1 cellular context compared by ENCODE assay signal in genomic region chr1:147242449-147243227, GRCh38.
TF ChIP-seq lines count a peak whose summit lies in the region.

Gene CHD1L, plus strand, starts transcription at chr1:147242684. Its CDS starts 20 bp downstream, at chr1:147242704.

TF ChIP-seq in GM12878, 131 proteins besides CTCF, POLR2A, EP300 and RAD21 (continued from another document and continues in another):
- TF ChIP-seq HDAC2 (IDR thresholded peaks at IDR 0.05): peak; percentile 29; the same call in 1 of the 2 replicates
- TF ChIP-seq SIN3A (IDR thresholded peaks at IDR 0.05; ENCODE audit: low read depth, low read length): peak; percentile 84
- TF ChIP-seq TCF3 (IDR thresholded peaks at IDR 0.05; ENCODE audit: borderline replicate concordance, insufficient read depth, low read depth, low read length): 0 out of 2 replicates have a peak, but pooled peaks have one; percentile 12
- TF ChIP-seq RAD51 (IDR thresholded peaks at IDR 0.05): no peak
- TF ChIP-seq TARDBP (IDR thresholded peaks at IDR 0.05; ENCODE audit: borderline replicate concordance): no peak
- TF ChIP-seq RBBP5 (conservative IDR thresholded peaks at IDR 0.05): no peak
- TF ChIP-seq TCF12 (IDR thresholded peaks at IDR 0.05; ENCODE audit: low read depth, low read length): 0 out of 2 replicates have a peak, but pooled peaks have one; percentile 48
- TF ChIP-seq CUX1 (IDR thresholded peaks at IDR 0.05; ENCODE audit: insufficient replicate concordance, low read depth, low read length): no peak
- no peak for TF ChIP-seq ZNF384 (IDR thresholded peaks at IDR 0.05; ENCODE audit: borderline replicate concordance, low read depth, low read length)
- TF ChIP-seq CHD2 (IDR thresholded peaks at IDR 0.05; ENCODE audit: borderline replicate concordance, low read depth, low read length): peak; percentile 68
- peak; percentile 6; the same call in 1 of the 2 replicates for TF ChIP-seq ZSCAN29 (IDR thresholded peaks at IDR 0.05)
- TF ChIP-seq HDGF (IDR thresholded peaks at IDR 0.05): no peak
- TF ChIP-seq TAF1 (IDR thresholded peaks at IDR 0.05; ENCODE audit: borderline replicate concordance, low read depth, low read length): peak; percentile 39; the same call in 1 of the 2 replicates
- TF ChIP-seq SREBF1 (IDR thresholded peaks at IDR 0.05; ENCODE audit: low read length): no peak
- no peak for TF ChIP-seq ATF7 (IDR thresholded peaks at IDR 0.05; ENCODE audit: low read depth)
- no peak for TF ChIP-seq ZBTB4 (CRISPR knock-in tag; IDR thresholded peaks at IDR 0.05)
- TF ChIP-seq, protein P1, sequence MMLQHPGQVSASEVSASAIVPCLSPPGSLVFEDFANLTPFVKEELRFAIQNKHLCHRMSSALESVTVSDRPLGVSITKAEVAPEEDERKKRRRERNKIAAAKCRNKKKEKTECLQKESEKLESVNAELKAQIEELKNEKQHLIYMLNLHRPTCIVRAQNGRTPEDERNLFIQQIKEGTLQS (IDR thresholded peaks at IDR 0.05; ENCODE audit: borderline replicate concordance, extremely low read depth, low read depth, low read length): no peak
- TF ChIP-seq LARP7 (IDR thresholded peaks at IDR 0.05): peak; percentile 81
- TF ChIP-seq GATAD2B (conservative IDR thresholded peaks at IDR 0.05; ENCODE audit: low read depth): peak; percentile 93
- TF ChIP-seq RCOR1 (conservative IDR thresholded peaks at IDR 0.05; ENCODE audit: low read depth, low read length): no peak
- TF ChIP-seq, protein P2, sequence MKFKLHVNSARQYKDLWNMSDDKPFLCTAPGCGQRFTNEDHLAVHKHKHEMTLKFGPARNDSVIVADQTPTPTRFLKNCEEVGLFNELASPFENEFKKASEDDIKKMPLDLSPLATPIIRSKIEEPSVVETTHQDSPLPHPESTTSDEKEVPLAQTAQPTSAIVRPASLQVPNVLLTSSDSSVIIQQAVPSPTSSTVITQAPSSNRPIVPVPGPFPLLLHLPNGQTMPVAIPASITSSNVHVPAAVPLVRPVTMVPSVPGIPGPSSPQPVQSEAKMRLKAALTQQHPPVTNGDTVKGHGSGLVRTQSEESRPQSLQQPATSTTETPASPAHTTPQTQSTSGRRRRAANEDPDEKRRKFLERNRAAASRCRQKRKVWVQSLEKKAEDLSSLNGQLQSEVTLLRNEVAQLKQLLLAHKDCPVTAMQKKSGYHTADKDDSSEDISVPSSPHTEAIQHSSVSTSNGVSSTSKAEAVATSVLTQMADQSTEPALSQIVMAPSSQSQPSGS (IDR thresholded peaks at IDR 0.05; ENCODE audit: low read length): no peak
- 0 out of 2 replicates have a peak, but pooled peaks have one; percentile 18 for TF ChIP-seq PAX5 (IDR thresholded peaks at IDR 0.05; ENCODE audit: borderline replicate concordance, low read depth, low read length)
- TF ChIP-seq ETV6 (conservative IDR thresholded peaks at IDR 0.05 in 1 of 2, IDR thresholded peaks at IDR 0.05 in 1 of 2; ENCODE audit: borderline replicate concordance in 1 of 2, low read depth in 1 of 2): peak in 1 of 2 experiments; percentile 29; a peak in 1 of 4 replicates
- no peak for TF ChIP-seq FOS (IDR thresholded peaks at IDR 0.05; ENCODE audit: borderline replicate concordance, extremely low read depth, insufficient read length)
- TF ChIP-seq CREB1 (IDR thresholded peaks at IDR 0.05; ENCODE audit: low read depth): peak; percentile 61; the same call in 1 of the 2 replicates
- TF ChIP-seq SRF (IDR thresholded peaks at IDR 0.05; ENCODE audit: low read depth in 2 of 2, low read length in 2 of 2): peak in 1 of 2 experiments; percentile 46; a peak in 1 of 4 replicates
- no peak for TF ChIP-seq CBX5 (IDR thresholded peaks at IDR 0.05; ENCODE audit: low read depth)
- TF ChIP-seq ZBED1 (IDR thresholded peaks at IDR 0.05; ENCODE audit: borderline replicate concordance): peak; percentile 34; the same call in 1 of the 2 replicates
- peak; percentile 67 for TF ChIP-seq POLR2AphosphoS5 (IDR thresholded peaks at IDR 0.05; ENCODE audit: low read length)
- no peak for TF ChIP-seq MYB (IDR thresholded peaks at IDR 0.05; ENCODE audit: borderline replicate concordance, low read depth, low read length)
- TF ChIP-seq CHD4 (IDR thresholded peaks at IDR 0.05): no peak
- peak; percentile 59; the same call in 1 of the 2 replicates for TF ChIP-seq ZNF207 (IDR thresholded peaks at IDR 0.05; ENCODE audit: borderline replicate concordance)
- TF ChIP-seq JUND (IDR thresholded peaks at IDR 0.05; ENCODE audit: low read depth, low read length): no peak
- TF ChIP-seq BCL3 (IDR thresholded peaks at IDR 0.05; ENCODE audit: borderline replicate concordance, insufficient read depth, low read depth, low read length, poor library complexity, severe bottlenecking): no peak
- TF ChIP-seq MLLT1 (IDR thresholded peaks at IDR 0.05): no peak
- TF ChIP-seq GABPA (IDR thresholded peaks at IDR 0.05; ENCODE audit: low read depth): no peak
- no peak for TF ChIP-seq RFX5 (IDR thresholded peaks at IDR 0.05; ENCODE audit: low read depth, low read length)
- TF ChIP-seq FOXK2 (IDR thresholded peaks at IDR 0.05): no peak
- TF ChIP-seq IRF3 (IDR thresholded peaks at IDR 0.05): no peak
- TF ChIP-seq YBX1 (IDR thresholded peaks at IDR 0.05): no peak
- no peak for TF ChIP-seq BCLAF1 (IDR thresholded peaks at IDR 0.05)
- TF ChIP-seq NFYA (IDR thresholded peaks at IDR 0.05; ENCODE audit: borderline replicate concordance, low read depth, low read length): no peak
- peak; percentile 62; the same call in 2 of the 3 replicates for TF ChIP-seq POU2F2 (IDR thresholded peaks at IDR 0.05; ENCODE audit: borderline replicate concordance, low read depth, low read length)
- no peak for TF ChIP-seq CHD1 (IDR thresholded peaks at IDR 0.05; ENCODE audit: low read depth, low read length)
- no peak; the same call in 1 of the 2 replicates for TF ChIP-seq ASH2L (IDR thresholded peaks at IDR 0.05; ENCODE audit: borderline replicate concordance, low read depth)
